ENCODE assay signal across 1 cellular context in the genomic region with DNA sequence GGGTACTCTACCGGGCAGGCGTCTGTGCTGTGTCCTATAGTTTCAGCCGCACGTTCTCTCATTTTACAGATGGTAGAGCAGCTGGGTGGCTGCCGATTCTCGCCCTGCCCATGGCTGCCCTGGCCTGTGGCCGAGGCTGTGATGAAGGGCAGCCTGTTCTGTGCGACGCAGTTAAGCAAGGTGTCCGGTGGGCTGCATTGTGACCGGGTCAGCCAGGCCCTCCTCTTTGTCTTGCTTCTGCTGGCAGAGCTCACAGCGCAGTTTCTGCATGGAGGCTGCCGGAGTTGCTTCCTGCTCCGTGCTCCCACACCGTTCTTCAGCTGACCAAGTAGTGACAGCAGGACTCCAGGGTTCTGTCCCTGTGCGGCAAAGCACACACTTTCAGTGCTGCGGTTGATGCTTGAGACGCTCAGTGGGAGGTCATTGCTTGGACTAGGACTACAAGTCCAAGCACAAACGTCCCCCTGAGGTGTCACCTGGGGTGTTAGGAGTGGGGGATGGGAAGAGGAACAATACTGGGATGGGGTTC.
TF ChIP-seq lines count a peak whose summit lies in the region.

No MANE protein-coding gene starts in this region.

TF ChIP-seq in liver, 16 proteins besides CTCF, POLR2A, EP300 and RAD21 (continued from another document):
- TF ChIP-seq, protein P1, sequence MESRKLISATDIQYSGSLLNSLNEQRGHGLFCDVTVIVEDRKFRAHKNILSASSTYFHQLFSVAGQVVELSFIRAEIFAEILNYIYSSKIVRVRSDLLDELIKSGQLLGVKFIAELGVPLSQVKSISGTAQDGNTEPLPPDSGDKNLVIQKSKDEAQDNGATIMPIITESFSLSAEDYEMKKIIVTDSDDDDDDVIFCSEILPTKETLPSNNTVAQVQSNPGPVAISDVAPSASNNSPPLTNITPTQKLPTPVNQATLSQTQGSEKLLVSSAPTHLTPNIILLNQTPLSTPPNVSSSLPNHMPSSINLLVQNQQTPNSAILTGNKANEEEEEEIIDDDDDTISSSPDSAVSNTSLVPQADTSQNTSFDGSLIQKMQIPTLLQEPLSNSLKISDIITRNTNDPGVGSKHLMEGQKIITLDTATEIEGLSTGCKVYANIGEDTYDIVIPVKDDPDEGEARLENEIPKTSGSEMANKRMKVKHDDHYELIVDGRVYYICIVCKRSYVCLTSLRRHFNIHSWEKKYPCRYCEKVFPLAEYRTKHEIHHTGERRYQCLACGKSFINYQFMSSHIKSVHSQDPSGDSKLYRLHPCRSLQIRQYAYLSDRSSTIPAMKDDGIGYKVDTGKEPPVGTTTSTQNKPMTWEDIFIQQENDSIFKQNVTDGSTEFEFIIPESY (IDR thresholded peaks at IDR 0.05): no peak
- TF ChIP-seq, protein P2, sequence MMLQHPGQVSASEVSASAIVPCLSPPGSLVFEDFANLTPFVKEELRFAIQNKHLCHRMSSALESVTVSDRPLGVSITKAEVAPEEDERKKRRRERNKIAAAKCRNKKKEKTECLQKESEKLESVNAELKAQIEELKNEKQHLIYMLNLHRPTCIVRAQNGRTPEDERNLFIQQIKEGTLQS (IDR thresholded peaks at IDR 0.05): no peak
- TF ChIP-seq RXRA (IDR thresholded peaks at IDR 0.05) (no peak), HNF4A (conservative IDR thresholded peaks at IDR 0.05) (no peak), GABPA (IDR thresholded peaks at IDR 0.05 in 1 of 2, conservative IDR thresholded peaks at IDR 0.05 in 1 of 2) (no peak), EGR1 (IDR thresholded peaks at IDR 0.05; ENCODE audit: low read depth in 2 of 2) (no peak), NR2F2 (IDR thresholded peaks at IDR 0.05) (no peak)
- TF ChIP-seq, protein P3, sequence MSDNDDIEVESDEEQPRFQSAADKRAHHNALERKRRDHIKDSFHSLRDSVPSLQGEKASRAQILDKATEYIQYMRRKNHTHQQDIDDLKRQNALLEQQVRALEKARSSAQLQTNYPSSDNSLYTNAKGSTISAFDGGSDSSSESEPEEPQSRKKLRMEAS (IDR thresholded peaks at IDR 0.05): no peak
